8 cellular contexts compared by ENCODE assay signal in the genomic region with DNA sequence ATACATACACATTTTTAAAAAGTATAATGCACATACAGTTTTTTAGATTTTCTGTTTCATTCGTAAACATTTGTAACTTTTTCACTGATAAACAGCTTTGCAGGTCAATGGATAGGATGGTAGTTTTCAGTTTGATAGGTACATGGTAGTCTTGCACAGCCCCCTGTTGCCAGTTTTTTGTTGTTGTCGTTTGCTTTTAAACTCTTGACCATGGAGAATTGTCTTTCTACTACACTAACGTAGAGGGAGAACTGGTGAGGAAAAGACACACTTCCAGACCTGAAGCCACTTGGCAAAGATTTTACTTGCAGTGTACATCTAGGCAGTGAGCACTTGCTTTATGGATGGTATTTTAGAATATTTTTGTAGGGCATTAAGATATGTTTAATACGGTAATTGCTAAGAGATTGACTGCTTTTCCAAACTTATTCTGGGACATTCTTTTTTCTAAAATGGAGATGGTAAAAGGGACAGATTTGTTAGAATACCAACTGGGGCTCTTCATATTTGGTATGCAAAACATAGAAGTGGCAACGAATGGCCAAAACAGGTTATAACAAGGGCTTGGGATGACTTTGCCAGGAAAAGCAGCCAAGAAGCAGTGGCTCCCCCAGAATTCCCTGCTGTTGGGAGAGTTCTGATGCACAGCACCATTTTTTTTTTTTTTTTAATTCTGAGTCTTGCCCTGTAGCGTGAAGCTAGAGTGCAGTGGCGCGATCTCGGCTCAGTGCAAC. TPM values are rescaled to one million over a fixed set of nuclear protein-coding genes. Genes with fewer than 3 reads are reported as not detected.
DNase-seq lines count a peak whose midpoint lies in the region; ATAC-seq and TF ChIP-seq lines count a peak whose summit lies in the region.

No MANE protein-coding gene starts in this region.

- peak overlapping the region; percentile 88 for H3K27ac Mint-ChIP-seq in progenitor cell of endocrine pancreas

- no peaks in the 10 kb centered on the region for H3K36me3 Mint-ChIP-seq in progenitor cell of endocrine pancreas (ENCODE audit: insufficient read depth)

- no peaks in the 10 kb centered on the region for H3K9me3 Mint-ChIP-seq in progenitor cell of endocrine pancreas (ENCODE audit: low read depth)

- H3K4me3 Mint-ChIP-seq in progenitor cell of endocrine pancreas (ENCODE audit: low read depth): peak overlapping the region; percentile 94

- peaks cover 28% of the 10 kb centered on the region for H3K4me1 ChIP-seq in RWPE2 (ENCODE audit: insufficient read depth, poor library complexity, severe bottlenecking)
- peaks cover 54 to 74% (median 62%) of the 10 kb centered on the region in 4 donors for H3K4me1 ChIP-seq in esophagus muscularis mucosa

- 53% methylated on average over 9 of the region's 9 CpGs for WGBS in esophagus muscularis mucosa

- intact Hi-C loops in esophagus muscularis mucosa (cut with DNase I): loop anchor here (2.0 to 10.0 kb wide), 4 partner anchors 52 to 255 kb away; partner anchors contain the start of genes ABHD12, ACSS1, APMAP and ENTPD6

- TF ChIP-seq POLR2A in esophagus muscularis mucosa (IDR thresholded peaks at IDR 0.05; ENCODE audit: low read depth): no peak

- no peak for DNase-seq in H7
- DNase-seq in RWPE2 (ENCODE audit: low spot score): no peak
- DNase-seq in esophagus muscularis mucosa (ENCODE audit: extremely low spot score): no peak
- no peak for DNase-seq in progenitor cell of endocrine pancreas (ENCODE audit: low spot score, unreplicated experiment)
- no peak for DNase-seq in NCI-H1092 treated with DMSO at 0.1 percent for 48 hours (lab: John Stamatoyannopoulos, UW)
- no peak for DNase-seq in GM13976 (ENCODE audit: low spot score)
- DNase-seq in AG20443 (ENCODE audit: low spot score): no peak
- no peak for DNase-seq in stimulated activated CD4-positive, alpha-beta T cell treated with anti-CD3 and anti-CD28 coated beads, Interleukin-12 subunit alpha, Interleukin-12 subunit beta, amount 100 ng/mL, for 4 hours

- TF ChIP-seq CTCF in RWPE2 (IDR thresholded peaks at IDR 0.05; ENCODE audit: poor library complexity, severe bottlenecking): peak; percentile 39
- TF ChIP-seq CTCF in esophagus muscularis mucosa (IDR thresholded peaks at IDR 0.05): no peak
- no peak for TF ChIP-seq CTCF in progenitor cell of endocrine pancreas (IDR thresholded peaks at IDR 0.05; ENCODE audit: unreplicated experiment)
- no peak for TF ChIP-seq CTCF in GM13976 (IDR thresholded peaks at IDR 0.05; ENCODE audit: borderline replicate concordance, control extremely low read depth, extremely low read depth, insufficient read depth, missing control alignments)

- no peaks in the 10 kb centered on the region; the same call in none of the 2 replicates for H3K36me3 ChIP-seq in H7 (replicated peaks; ENCODE audit: control insufficient read depth, insufficient read depth, low read length)
- H3K36me3 ChIP-seq in RWPE2 (ENCODE audit: low read depth): peaks cover 50% of the 10 kb centered on the region
- H3K36me3 ChIP-seq in esophagus muscularis mucosa: peaks cover 0 to 7% (median 4%) of the 10 kb centered on the region in 4 donors

- H3K4me1 Mint-ChIP-seq in progenitor cell of endocrine pancreas (ENCODE audit: low read depth): peaks cover 36% of the 10 kb centered on the region

- no peak for ATAC-seq in RWPE2 (ENCODE audit: low read depth)

- H3K9me3 ChIP-seq in RWPE2 (ENCODE audit: severe bottlenecking): no peaks in the 10 kb centered on the region
- no peaks in the 10 kb centered on the region for H3K9me3 ChIP-seq in esophagus muscularis mucosa

- in situ Hi-C loops in GM13976 (cut with MboI; ENCODE audit: low sequenced_read_pairs, unreplicated experiment): no loop called here

- H3K27me3 ChIP-seq in H7 (ENCODE audit: control insufficient read depth, insufficient read depth, low read length) (peaks cover 7% of the 10 kb centered on the region), RWPE2 (ENCODE audit: insufficient read depth, poor library complexity, severe bottlenecking) (no peaks in the 10 kb centered on the region), esophagus muscularis mucosa (no peaks in the 10 kb centered on the region)

- no peaks in the 10 kb centered on the region for H3K27me3 Mint-ChIP-seq in progenitor cell of endocrine pancreas

- no peak for TF ChIP-seq EP300 in esophagus muscularis mucosa (IDR thresholded peaks at IDR 0.05)

- H3K4me3 ChIP-seq in H7 (ENCODE audit: insufficient read depth, low read depth, low read length) (peak overlapping the region; percentile 90), RWPE2 (ENCODE audit: severe bottlenecking) (peak overlapping the region; percentile 96), esophagus muscularis mucosa (peak overlapping the region; percentile 95 to 98 (median 96))

- H3K27ac ChIP-seq in RWPE2 (ENCODE audit: poor library complexity, severe bottlenecking) (peak overlapping the region; percentile 79), esophagus muscularis mucosa (replicated peaks in 1 of 4) (peak overlapping the region; percentile 96 to 99 (median 98))

RNA-seq across cellular contexts. Expression of gene PYGB, which starts 1.5 kb away (rescaled TPM):
- total RNA-seq in H7 (2014; rRNA removed; shearing (Covaris generic)): 52.0 and 57.1 TPM in 2 replicates
- total RNA-seq in esophagus muscularis mucosa: 100 to 1,000 TPM; 398 to 632 (median 462) TPM
- total RNA-seq in progenitor cell of endocrine pancreas: 54.4 and 54.9 TPM in 2 replicates

RNA-seq across cellular contexts. Expression of gene ENTPD6, which starts 53.9 kb away (rescaled TPM):
- total RNA-seq in H7 (2014; rRNA removed; shearing (Covaris generic)): 45.4 and 51.2 TPM in 2 replicates
- total RNA-seq in esophagus muscularis mucosa (10 to 100 TPM; 39.0 to 44.1 (median 43.5) TPM), progenitor cell of endocrine pancreas (85.1 and 89.2 TPM in 2 replicates)
